In genomic region chr1:101290922-101291561, GRCh38 we compare ENCODE assay signal across 10 cellular contexts. TPM values are rescaled to one million over a fixed set of nuclear protein-coding genes. Genes with fewer than 3 reads are reported as not detected.
DNase-seq lines count a peak whose midpoint lies in the region; ATAC-seq, FAIRE-seq and TF ChIP-seq lines count a peak whose summit lies in the region.
"Had no signal": no experiment of that assay in that cellular context is flagged by ENCODE, and none has a peak within 500 bp of the region (broad histone marks: within the 10 kb centered on the region; RNA-seq: fewer than 3 reads in every experiment).

No MANE protein-coding gene starts in this region.

- no peaks in the 10 kb centered on the region for H3K27me3 ChIP-seq in right atrium auricular region

- peak overlapping the region; percentile 45 for H3K27ac Mint-ChIP-seq in activated CD8-positive, alpha-beta T cell treated with anti-CD3 and anti-CD28 coated beads, Interleukin-2, amount 10 ng/mL, durations not matched to agents 7 days and 5 days
- H3K27ac Mint-ChIP-seq in memory B cell = peak overlapping the region; percentile 31

- POLR2A ChIA-PET in activated CD8-positive, alpha-beta T cell treated with anti-CD3 and anti-CD28 coated beads, Interleukin-2, amount 10 ng/mL, durations not matched to agents 7 days and 5 days (lab: Charles Lee) = interaction anchor here (0.7 to 2.5 kb wide), 7 partner anchors 21 to 142 kb away, joined by 3 to 7 read pairs (median 4); no protein-coding TSS in a partner anchor

- peak; percentile 26 for DNase-seq in AG20443 (ENCODE audit: low spot score)
- DNase-seq in GM18507 (ENCODE audit: extremely low spot score, insufficient read length, low read depth) = no peak
- DNase-seq in activated CD8-positive, alpha-beta T cell treated with anti-CD3 and anti-CD28 coated beads, Interleukin-2, amount 10 ng/mL, durations not matched to agents 7 days and 5 days = peak; percentile 50
- DNase-seq in memory B cell (ENCODE audit: low spot score in 2 of 2) = no peak
- no peak for DNase-seq in glomerular visceral epithelial cell (ENCODE audit: extremely low spot score)
- no peak for DNase-seq in Kasumi-1 (lab: John Stamatoyannopoulos, UW)
- no peak for DNase-seq in right atrium auricular region (ENCODE audit: low spot score)
- DNase-seq: activated gamma-delta T cell treated with Interleukin-2 at 50 U/mL for 16 hours had no signal

- peaks cover 65% of the 10 kb centered on the region for H3K4me1 Mint-ChIP-seq in activated CD8-positive, alpha-beta T cell treated with anti-CD3 and anti-CD28 coated beads, Interleukin-2, amount 10 ng/mL, durations not matched to agents 7 days and 5 days (ENCODE audit: low read depth)
- H3K4me1 Mint-ChIP-seq in memory B cell = peaks cover 31% of the 10 kb centered on the region

- H3K27me3 Mint-ChIP-seq in activated CD8-positive, alpha-beta T cell treated with anti-CD3 and anti-CD28 coated beads, Interleukin-2, amount 10 ng/mL, durations not matched to agents 7 days and 5 days (ENCODE audit: low read depth) = peaks cover 6% of the 10 kb centered on the region
- H3K27me3 Mint-ChIP-seq in memory B cell = no peaks in the 10 kb centered on the region

- no peaks in the 10 kb centered on the region for H3K4me1 ChIP-seq in right atrium auricular region

- H3K9me3 ChIP-seq in right atrium auricular region = no peaks in the 10 kb centered on the region

- H3K4me3 ChIP-seq in right atrium auricular region = no peak overlapping the region
- H3K4me3 ChIP-seq: skin epidermis had no signal

- ATAC-seq in activated CD8-positive, alpha-beta T cell treated with anti-CD3 and anti-CD28 coated beads, Interleukin-2, amount 10 ng/mL, durations not matched to agents 7 days and 5 days = peak; percentile 48
- ATAC-seq in memory B cell (ENCODE audit: low read depth) = no peak
- no peak for ATAC-seq in GM19023 (IDR thresholded peaks at IDR 0.05; ENCODE audit: unreplicated experiment)

- CTCF ChIA-PET in activated CD8-positive, alpha-beta T cell treated with anti-CD3 and anti-CD28 coated beads, Interleukin-2, amount 10 ng/mL, durations not matched to agents 7 days and 5 days (lab: Charles Lee) = interaction anchor here (0.8 to 12.5 kb wide), 28 partner anchors 9 to 422 kb away, joined by 3 to 162 read pairs (median 4); partner anchors contain the start of gene S1PR1

- FAIRE-seq in GM18507 (lab: Jason Lieb, UNC) = peak; percentile 81

- no peak overlapping the region for H3K27ac ChIP-seq in right atrium auricular region

- TF ChIP-seq CTCF in right atrium auricular region (IDR thresholded peaks at IDR 0.05) = no peak

- no peaks in the 10 kb centered on the region for H3K36me3 ChIP-seq in right atrium auricular region

- H3K9me3 Mint-ChIP-seq in activated CD8-positive, alpha-beta T cell treated with anti-CD3 and anti-CD28 coated beads, Interleukin-2, amount 10 ng/mL, durations not matched to agents 7 days and 5 days (ENCODE audit: insufficient read depth) = no peaks in the 10 kb centered on the region
- no peaks in the 10 kb centered on the region for H3K9me3 Mint-ChIP-seq in memory B cell

- no peaks in the 10 kb centered on the region for H3K36me3 Mint-ChIP-seq in activated CD8-positive, alpha-beta T cell treated with anti-CD3 and anti-CD28 coated beads, Interleukin-2, amount 10 ng/mL, durations not matched to agents 7 days and 5 days (ENCODE audit: low read depth)
- H3K36me3 Mint-ChIP-seq in memory B cell = peaks cover 3% of the 10 kb centered on the region

- H3K4me3 Mint-ChIP-seq in activated CD8-positive, alpha-beta T cell treated with anti-CD3 and anti-CD28 coated beads, Interleukin-2, amount 10 ng/mL, durations not matched to agents 7 days and 5 days = peak overlapping the region; percentile 29
- no peak overlapping the region for H3K4me3 Mint-ChIP-seq in memory B cell

RNA-seq across cellular contexts. Expression of gene S1PR1, which starts 54.2 kb away (rescaled TPM):
- 10 to 100 TPM; 72.8 to 76.5 TPM for total RNA-seq in activated CD8-positive, alpha-beta T cell treated with anti-CD3 and anti-CD28 coated beads, Interleukin-2, amount 10 ng/mL, durations not matched to agents 7 days and 5 days
- total RNA-seq in right atrium auricular region = 100 to 1,000 TPM in 1 of 2 donors, 10 to 100 TPM in 1; 92.2 to 125 TPM

Comparison
In these comparisons a context has a peak if more than half of its experiments do, and no peak if none do; other contexts are left out.
1. DNase-seq: peak in AG20443 (single experiment) and activated CD8-positive, alpha-beta T cell treated with anti-CD3 and anti-CD28 coated beads, Interleukin-2, amount 10 ng/mL, durations not matched to agents 7 days and 5 days (single experiment); none in GM18507 (single experiment), memory B cell (0 of 2), glomerular visceral epithelial cell (single experiment), Kasumi-1 (0 of 2) and right atrium auricular region (single experiment).